ENCODE assay signal across 1 cellular context in the genomic region with DNA sequence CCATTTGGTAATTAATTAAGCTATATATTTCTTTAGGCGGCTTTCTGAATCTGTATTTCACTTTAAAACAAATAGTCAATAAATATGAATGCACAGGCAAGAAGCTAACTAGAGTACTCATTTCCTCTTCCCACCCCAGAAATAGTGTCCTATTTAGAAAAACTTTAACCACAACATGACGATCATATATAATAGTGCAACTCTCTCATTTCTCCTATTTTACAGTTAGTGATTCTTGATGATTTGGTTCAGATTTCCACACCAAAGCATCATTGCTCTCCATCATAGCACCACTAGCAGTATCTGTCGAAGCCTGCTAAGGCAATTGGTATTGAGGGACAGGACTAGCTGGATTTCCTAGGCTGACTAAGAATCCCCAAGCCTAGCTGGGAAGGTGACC.
TF ChIP-seq lines count a peak whose summit lies in the region.

No MANE protein-coding gene starts in this region.

TF ChIP-seq in GM12878, 131 proteins besides CTCF, POLR2A, EP300 and RAD21 (continued from another document):
- TF ChIP-seq SMC3 (IDR thresholded peaks at IDR 0.05; ENCODE audit: borderline replicate concordance, low read length) (no peak), NFIC (IDR thresholded peaks at IDR 0.05; ENCODE audit: low read depth, low read length) (peak; percentile 86), CEBPB (IDR thresholded peaks at IDR 0.05; ENCODE audit: borderline replicate concordance in 1 of 2, low read depth in 2 of 2, low read length in 2 of 2) (no peak), FOXK2 (IDR thresholded peaks at IDR 0.05) (no peak), PML (IDR thresholded peaks at IDR 0.05; ENCODE audit: low read length) (no peak), CREB1 (IDR thresholded peaks at IDR 0.05; ENCODE audit: low read depth) (0 out of 2 replicates have a peak, but pooled peaks have one; percentile 50), POLR2AphosphoS2 (IDR thresholded peaks at IDR 0.05; ENCODE audit: low read depth, low read length) (no peak), ZNF274 (IDR thresholded peaks at IDR 0.05; ENCODE audit: insufficient read depth, insufficient read length) (no peak), TBL1XR1 (IDR thresholded peaks at IDR 0.05; ENCODE audit: low read depth, low read length) (peak; percentile 71; the same call in 1 of the 2 replicates), ESRRA (IDR thresholded peaks at IDR 0.05; ENCODE audit: low read length) (no peak), LARP7 (IDR thresholded peaks at IDR 0.05) (no peak), SRF (IDR thresholded peaks at IDR 0.05; ENCODE audit: low read depth in 2 of 2, low read length in 2 of 2) (no peak), NBN (IDR thresholded peaks at IDR 0.05) (no peak), SMAD1 (IDR thresholded peaks at IDR 0.05; ENCODE audit: low read depth, partially characterized antibody) (no peak), ZNF207 (IDR thresholded peaks at IDR 0.05; ENCODE audit: borderline replicate concordance) (no peak), IKZF2 (IDR thresholded peaks at IDR 0.05) (peak; percentile 44 to 51; a peak in 2 of 4 replicates)
- TF ChIP-seq, protein P1, sequence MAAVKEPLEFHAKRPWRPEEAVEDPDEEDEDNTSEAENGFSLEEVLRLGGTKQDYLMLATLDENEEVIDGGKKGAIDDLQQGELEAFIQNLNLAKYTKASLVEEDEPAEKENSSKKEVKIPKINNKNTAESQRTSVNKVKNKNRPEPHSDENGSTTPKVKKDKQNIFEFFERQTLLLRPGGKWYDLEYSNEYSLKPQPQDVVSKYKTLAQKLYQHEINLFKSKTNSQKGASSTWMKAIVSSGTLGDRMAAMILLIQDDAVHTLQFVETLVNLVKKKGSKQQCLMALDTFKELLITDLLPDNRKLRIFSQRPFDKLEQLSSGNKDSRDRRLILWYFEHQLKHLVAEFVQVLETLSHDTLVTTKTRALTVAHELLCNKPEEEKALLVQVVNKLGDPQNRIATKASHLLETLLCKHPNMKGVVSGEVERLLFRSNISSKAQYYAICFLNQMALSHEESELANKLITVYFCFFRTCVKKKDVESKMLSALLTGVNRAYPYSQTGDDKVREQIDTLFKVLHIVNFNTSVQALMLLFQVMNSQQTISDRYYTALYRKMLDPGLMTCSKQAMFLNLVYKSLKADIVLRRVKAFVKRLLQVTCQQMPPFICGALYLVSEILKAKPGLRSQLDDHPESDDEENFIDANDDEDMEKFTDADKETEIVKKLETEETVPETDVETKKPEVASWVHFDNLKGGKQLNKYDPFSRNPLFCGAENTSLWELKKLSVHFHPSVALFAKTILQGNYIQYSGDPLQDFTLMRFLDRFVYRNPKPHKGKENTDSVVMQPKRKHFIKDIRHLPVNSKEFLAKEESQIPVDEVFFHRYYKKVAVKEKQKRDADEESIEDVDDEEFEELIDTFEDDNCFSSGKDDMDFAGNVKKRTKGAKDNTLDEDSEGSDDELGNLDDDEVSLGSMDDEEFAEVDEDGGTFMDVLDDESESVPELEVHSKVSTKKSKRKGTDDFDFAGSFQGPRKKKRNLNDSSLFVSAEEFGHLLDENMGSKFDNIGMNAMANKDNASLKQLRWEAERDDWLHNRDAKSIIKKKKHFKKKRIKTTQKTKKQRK (IDR thresholded peaks at IDR 0.05; ENCODE audit: low read depth, low read length), result no peak
- TF ChIP-seq, protein P2, sequence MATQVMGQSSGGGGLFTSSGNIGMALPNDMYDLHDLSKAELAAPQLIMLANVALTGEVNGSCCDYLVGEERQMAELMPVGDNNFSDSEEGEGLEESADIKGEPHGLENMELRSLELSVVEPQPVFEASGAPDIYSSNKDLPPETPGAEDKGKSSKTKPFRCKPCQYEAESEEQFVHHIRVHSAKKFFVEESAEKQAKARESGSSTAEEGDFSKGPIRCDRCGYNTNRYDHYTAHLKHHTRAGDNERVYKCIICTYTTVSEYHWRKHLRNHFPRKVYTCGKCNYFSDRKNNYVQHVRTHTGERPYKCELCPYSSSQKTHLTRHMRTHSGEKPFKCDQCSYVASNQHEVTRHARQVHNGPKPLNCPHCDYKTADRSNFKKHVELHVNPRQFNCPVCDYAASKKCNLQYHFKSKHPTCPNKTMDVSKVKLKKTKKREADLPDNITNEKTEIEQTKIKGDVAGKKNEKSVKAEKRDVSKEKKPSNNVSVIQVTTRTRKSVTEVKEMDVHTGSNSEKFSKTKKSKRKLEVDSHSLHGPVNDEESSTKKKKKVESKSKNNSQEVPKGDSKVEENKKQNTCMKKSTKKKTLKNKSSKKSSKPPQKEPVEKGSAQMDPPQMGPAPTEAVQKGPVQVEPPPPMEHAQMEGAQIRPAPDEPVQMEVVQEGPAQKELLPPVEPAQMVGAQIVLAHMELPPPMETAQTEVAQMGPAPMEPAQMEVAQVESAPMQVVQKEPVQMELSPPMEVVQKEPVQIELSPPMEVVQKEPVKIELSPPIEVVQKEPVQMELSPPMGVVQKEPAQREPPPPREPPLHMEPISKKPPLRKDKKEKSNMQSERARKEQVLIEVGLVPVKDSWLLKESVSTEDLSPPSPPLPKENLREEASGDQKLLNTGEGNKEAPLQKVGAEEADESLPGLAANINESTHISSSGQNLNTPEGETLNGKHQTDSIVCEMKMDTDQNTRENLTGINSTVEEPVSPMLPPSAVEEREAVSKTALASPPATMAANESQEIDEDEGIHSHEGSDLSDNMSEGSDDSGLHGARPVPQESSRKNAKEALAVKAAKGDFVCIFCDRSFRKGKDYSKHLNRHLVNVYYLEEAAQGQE (IDR thresholded peaks at IDR 0.05; ENCODE audit: low read depth, low read length), result no peak
- TF ChIP-seq, protein P3, sequence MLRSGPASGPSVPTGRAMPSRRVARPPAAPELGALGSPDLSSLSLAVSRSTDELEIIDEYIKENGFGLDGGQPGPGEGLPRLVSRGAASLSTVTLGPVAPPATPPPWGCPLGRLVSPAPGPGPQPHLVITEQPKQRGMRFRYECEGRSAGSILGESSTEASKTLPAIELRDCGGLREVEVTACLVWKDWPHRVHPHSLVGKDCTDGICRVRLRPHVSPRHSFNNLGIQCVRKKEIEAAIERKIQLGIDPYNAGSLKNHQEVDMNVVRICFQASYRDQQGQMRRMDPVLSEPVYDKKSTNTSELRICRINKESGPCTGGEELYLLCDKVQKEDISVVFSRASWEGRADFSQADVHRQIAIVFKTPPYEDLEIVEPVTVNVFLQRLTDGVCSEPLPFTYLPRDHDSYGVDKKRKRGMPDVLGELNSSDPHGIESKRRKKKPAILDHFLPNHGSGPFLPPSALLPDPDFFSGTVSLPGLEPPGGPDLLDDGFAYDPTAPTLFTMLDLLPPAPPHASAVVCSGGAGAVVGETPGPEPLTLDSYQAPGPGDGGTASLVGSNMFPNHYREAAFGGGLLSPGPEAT (IDR thresholded peaks at IDR 0.05; ENCODE audit: low read depth), result no peak; the same call in 1 of the 2 replicates
